8 cellular contexts compared by ENCODE assay signal in the genomic region with DNA sequence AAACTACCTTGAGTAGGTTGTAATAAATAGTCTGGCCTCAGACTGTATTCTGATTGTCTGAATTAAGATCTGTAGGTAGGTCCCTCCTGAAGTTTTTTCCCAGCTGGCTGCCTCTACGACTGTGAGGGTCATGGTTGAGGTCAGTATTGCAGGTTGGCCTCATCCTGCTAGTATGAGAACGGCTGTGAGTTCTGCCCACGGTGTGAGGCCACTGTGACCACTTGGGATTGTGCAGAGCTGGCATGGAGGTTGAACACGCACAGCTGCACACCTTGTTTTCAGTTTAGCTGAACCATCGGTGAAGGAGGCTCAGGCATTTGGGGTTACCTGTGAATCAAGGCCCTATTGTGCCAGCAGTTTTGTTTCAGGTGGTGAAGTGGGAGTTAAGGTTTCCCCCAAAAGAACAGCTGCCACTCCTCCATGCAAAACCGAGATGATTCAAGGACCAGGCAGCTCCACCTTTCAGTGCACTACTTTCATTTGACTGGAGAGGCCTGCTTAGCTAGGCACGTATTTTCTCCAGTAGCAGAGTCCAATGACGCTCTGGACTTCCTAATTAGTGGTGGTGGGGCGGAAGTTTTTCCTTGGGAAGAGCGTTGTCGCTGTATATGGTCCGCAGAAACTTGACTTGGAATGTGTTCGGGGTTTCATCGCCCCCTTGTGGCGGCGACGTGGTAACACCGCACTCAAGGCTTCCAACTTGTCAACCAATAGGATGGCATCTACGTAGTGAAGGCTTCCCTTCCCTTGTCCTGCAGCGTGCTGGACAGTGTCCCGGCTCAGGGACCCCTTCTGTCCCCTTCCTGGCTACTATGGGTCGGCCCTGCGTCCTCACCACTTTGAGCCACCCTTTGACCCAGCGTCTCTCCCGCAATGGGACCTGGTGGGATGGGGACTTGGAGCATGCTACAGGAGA. TPM values are rescaled to one million over a fixed set of nuclear protein-coding genes. Genes with fewer than 3 reads are reported as not detected.
A peak's percentile ranks its signal among the peaks of the same experiment; 100 is the strongest.
DNase-seq lines count a peak whose midpoint lies in the region; ATAC-seq and TF ChIP-seq lines count a peak whose summit lies in the region.

No MANE protein-coding gene starts in this region.

- peaks cover 0 to 5% (median 0%) of the 10 kb centered on the region in 4 donors for H3K4me1 ChIP-seq in Peyer's patch

- H3K27ac Mint-ChIP-seq in activated naive CD8-positive, alpha-beta T cell: no peak overlapping the region
- H3K27ac Mint-ChIP-seq in osteocyte (ENCODE audit: unreplicated experiment): no peak overlapping the region

- H3K36me3 ChIP-seq in Peyer's patch: no peaks in the 10 kb centered on the region

- TF ChIP-seq CTCF in C4-2B (conservative IDR thresholded peaks at IDR 0.05): peak; percentile 77
- TF ChIP-seq CTCF in Peyer's patch (IDR thresholded peaks at IDR 0.05): peak; percentile 38 to 74 (median 68)
- TF ChIP-seq CTCF in osteocyte (IDR thresholded peaks at IDR 0.05): peak; percentile 76

- peak overlapping the region; percentile 57 for H3K4me3 Mint-ChIP-seq in activated naive CD8-positive, alpha-beta T cell
- H3K4me3 Mint-ChIP-seq in osteocyte (ENCODE audit: unreplicated experiment): peak overlapping the region; percentile 29

- H3K4me1 Mint-ChIP-seq in activated naive CD8-positive, alpha-beta T cell (ENCODE audit: low read depth): peaks cover 17% of the 10 kb centered on the region
- H3K4me1 Mint-ChIP-seq in osteocyte (ENCODE audit: unreplicated experiment): no peaks in the 10 kb centered on the region

- no peaks in the 10 kb centered on the region for H3K9me3 Mint-ChIP-seq in activated naive CD8-positive, alpha-beta T cell (ENCODE audit: low read depth)
- H3K9me3 Mint-ChIP-seq in osteocyte (ENCODE audit: unreplicated experiment): peaks cover 12% of the 10 kb centered on the region

- intact Hi-C loops in head of caudate nucleus (cut with DNase I): loop anchor here (10.0 kb wide), 1 partner anchor 72 kb away; no protein-coding TSS in a partner anchor

- H3K4me3 ChIP-seq in Peyer's patch: peak overlapping the region in 2 of 4 donors; percentile 15 to 24

- DNase-seq in Peyer's patch: peak; percentile 45 to 79 (median 76)
- DNase-seq in head of caudate nucleus: peak in 41 of 42 donors; percentile 23 to 83 (median 60)
- no peak for DNase-seq in osteocyte (ENCODE audit: extremely low spot score, unreplicated experiment)

- H3K36me3 Mint-ChIP-seq in activated naive CD8-positive, alpha-beta T cell: no peaks in the 10 kb centered on the region
- H3K36me3 Mint-ChIP-seq in osteocyte (ENCODE audit: unreplicated experiment): peaks cover 5% of the 10 kb centered on the region

- H3K27ac ChIP-seq in C4-2B (peak overlapping the region; percentile 22; the same call in 1 of the 2 replicates), Peyer's patch (peak overlapping the region in 2 of 4 donors; percentile 35 to 69)

- no peaks in the 10 kb centered on the region for H3K27me3 Mint-ChIP-seq in activated naive CD8-positive, alpha-beta T cell
- H3K27me3 Mint-ChIP-seq in osteocyte (ENCODE audit: unreplicated experiment): no peaks in the 10 kb centered on the region

- no peaks in the 10 kb centered on the region for H3K9me3 ChIP-seq in Peyer's patch

- no peak for TF ChIP-seq POLR2A in Peyer's patch (IDR thresholded peaks at IDR 0.05)

- H3K27me3 ChIP-seq in Peyer's patch: no peaks in the 10 kb centered on the region

- ATAC-seq in GM18873 (IDR thresholded peaks at IDR 0.05; ENCODE audit: low FRiP score, unreplicated experiment): peak; percentile 88
- peak; percentile 83 for ATAC-seq in HG03520 (IDR thresholded peaks at IDR 0.05; ENCODE audit: unreplicated experiment)
- ATAC-seq in HG02610 (IDR thresholded peaks at IDR 0.05; ENCODE audit: unreplicated experiment): no peak

RNA-seq across cellular contexts. Expression of a gene that starts 13.8 kb away (rescaled TPM):
- total RNA-seq in Peyer's patch (10 to 100 TPM in 2 of 4 donors, 1 to 10 TPM in 2; 3.8 to 20.6 (median 11.8) TPM), osteocyte (6.9 and 10.6 TPM in 2 replicates)

RNA-seq across cellular contexts. Expression of a gene that starts 13.8 kb away (rescaled TPM):
- total RNA-seq in Peyer's patch (1 to 10 TPM; 1.2 to 8.3 (median 4.2) TPM), osteocyte (17.8 and 24.4 TPM in 2 replicates)

RNA-seq across cellular contexts. Expression of a gene that starts 14.2 kb away (rescaled TPM):
- total RNA-seq in Peyer's patch (10 to 100 TPM; 14.7 to 24.8 (median 18.6) TPM), osteocyte (12.4 and 15.3 TPM in 2 replicates)

RNA-seq across cellular contexts. Expression of a gene that starts 30.5 kb away (rescaled TPM):
- 10 to 100 TPM; 20.7 to 41.7 (median 35.1) TPM for total RNA-seq in Peyer's patch
- total RNA-seq in osteocyte: 58.6 and 65.1 TPM in 2 replicates

RNA-seq across cellular contexts. Expression of a gene that starts 34.6 kb away (rescaled TPM):
- total RNA-seq in Peyer's patch (10 to 100 TPM in 1 of 4 donors, 1 to 10 TPM in 3; 1.5 to 19.8 (median 4.6) TPM), osteocyte (1.9 and 2.2 TPM in 2 replicates)
